Comparison of ENCODE assay signal across 11 cellular contexts in the genomic region with DNA sequence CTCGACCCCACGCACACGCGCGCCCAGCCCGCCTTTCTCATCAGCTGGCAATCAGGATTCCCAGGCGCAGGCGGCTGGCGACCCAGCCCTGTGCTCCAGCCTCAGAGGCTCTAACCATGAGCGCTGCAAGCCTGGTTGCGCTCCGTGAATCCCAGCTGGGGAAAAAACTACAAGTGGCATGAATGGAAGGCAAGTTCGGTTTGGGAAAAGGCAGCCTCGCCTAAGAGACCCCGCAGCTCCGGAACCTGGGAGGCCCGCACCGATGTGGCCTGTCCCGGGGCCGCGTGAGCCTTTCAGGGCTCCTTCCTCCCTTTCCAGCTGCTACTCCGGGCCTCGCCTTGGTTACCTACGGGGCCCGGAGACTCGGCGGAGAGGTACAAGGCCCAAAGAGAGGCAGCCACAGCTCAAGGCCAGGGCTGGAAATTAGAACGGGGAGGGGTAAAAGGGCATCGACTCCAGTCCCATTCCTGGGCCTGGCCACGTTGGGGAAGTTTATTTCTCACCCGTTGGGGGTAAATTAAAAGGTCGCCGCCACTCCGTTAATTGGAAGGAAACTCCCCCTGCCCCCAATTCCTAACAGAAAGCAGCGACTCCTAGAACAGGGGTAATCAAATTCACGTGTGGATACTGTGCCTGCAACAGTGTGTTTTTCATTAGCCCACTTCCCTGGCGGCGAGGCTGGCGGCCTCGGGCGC. TPM values are rescaled to one million over a fixed set of nuclear protein-coding genes. Genes with fewer than 3 reads are reported as not detected.
A peak's percentile ranks its signal among the peaks of the same experiment; 100 is the strongest.
DNase-seq lines count a peak whose midpoint lies in the region; ATAC-seq, FAIRE-seq and TF ChIP-seq lines count a peak whose summit lies in the region.
"Had no signal": no experiment of that assay in that cellular context is flagged by ENCODE, and none has a peak within 500 bp of the region (broad histone marks: within the 10 kb centered on the region; RNA-seq: fewer than 3 reads in every experiment).

No MANE protein-coding gene starts in this region.

- no peaks in the 10 kb centered on the region for H3K9me1 ChIP-seq in keratinocyte (ENCODE audit: control insufficient read depth, extremely low read depth, insufficient read depth, low read length)

- dilution Hi-C loops in keratinocyte (cut with MboI; ENCODE audit: extremely low pct_ligation_motif_present, low sequenced_read_pairs), result no loop called here

- peaks cover 16% of the 10 kb centered on the region for H3K4me1 Mint-ChIP-seq in T-helper 17 cell
- H3K4me1 Mint-ChIP-seq in stimulated activated effector memory CD8-positive, alpha-beta T cell treated with anti-CD3 and anti-CD28 coated beads, Interleukin-12 subunit alpha, Interleukin-12 subunit beta, amount 100 ng/mL, for 72 hours, result peaks cover 37% of the 10 kb centered on the region

- no peaks in the 10 kb centered on the region for H4K20me1 ChIP-seq in keratinocyte (ENCODE audit: control insufficient read depth, extremely low read depth, insufficient read depth, low read length)

- no peaks in the 10 kb centered on the region for H3K27me3 ChIP-seq in keratinocyte (ENCODE audit: control insufficient read depth, extremely low read depth, insufficient read depth, low read length)

- peaks cover 2% of the 10 kb centered on the region for H3K36me3 Mint-ChIP-seq in T-helper 17 cell (ENCODE audit: low read depth)
- H3K36me3 Mint-ChIP-seq in stimulated activated effector memory CD8-positive, alpha-beta T cell treated with anti-CD3 and anti-CD28 coated beads, Interleukin-12 subunit alpha, Interleukin-12 subunit beta, amount 100 ng/mL, for 72 hours, result peaks cover 6% of the 10 kb centered on the region
- H3K36me3 Mint-ChIP-seq: T-cell had no signal

- TF ChIP-seq CTCF in keratinocyte (optimal IDR thresholded peaks at IDR 0.05 in 1 of 3, IDR thresholded peaks at IDR 0.05 in 1 of 3, conservative IDR thresholded peaks at IDR 0.05 in 1 of 3; ENCODE audit: extremely low read depth in 1 of 3, insufficient read depth in 2 of 3, low read length in 3 of 3) (no peak), D721Med (IDR thresholded peaks at IDR 0.05; ENCODE audit: insufficient read depth, missing control alignments) (no peak)

- H3K4me3 Mint-ChIP-seq in T-helper 17 cell, result peak overlapping the region; percentile 74
- H3K4me3 Mint-ChIP-seq in stimulated activated effector memory CD8-positive, alpha-beta T cell treated with anti-CD3 and anti-CD28 coated beads, Interleukin-12 subunit alpha, Interleukin-12 subunit beta, amount 100 ng/mL, for 72 hours, result peak overlapping the region; percentile 42

- H3K9me3 Mint-ChIP-seq in stimulated activated effector memory CD8-positive, alpha-beta T cell treated with anti-CD3 and anti-CD28 coated beads, Interleukin-12 subunit alpha, Interleukin-12 subunit beta, amount 100 ng/mL, for 72 hours, result no peaks in the 10 kb centered on the region
- H3K9me3 Mint-ChIP-seq: T-cell had no signal

- FAIRE-seq in keratinocyte (lab: Jason Lieb, UNC) (no peak), D721Med (lab: Jason Lieb, UNC) (no peak)

- ATAC-seq in T-helper 17 cell (no peak), HG03159 (IDR thresholded peaks at IDR 0.05; ENCODE audit: unreplicated experiment) (no peak)
- no peak for ATAC-seq in stimulated activated effector memory CD8-positive, alpha-beta T cell treated with anti-CD3 and anti-CD28 coated beads, Interleukin-12 subunit alpha, Interleukin-12 subunit beta, amount 100 ng/mL, for 72 hours
- ATAC-seq: body of pancreas, T-cell had no signal

- DNase-seq in activated CD4-positive, CD25-positive, alpha-beta regulatory T cell treated with anti-CD3 and anti-CD28 coated beads, Interleukin-2, amount 50 U/mL, for 72 hours, result peak; percentile 31
- no peak for DNase-seq in activated CD4-positive, CD25-positive, alpha-beta regulatory T cell (lab: John Stamatoyannopoulos, UW)
- DNase-seq in T-helper 17 cell (no peak), keratinocyte (ENCODE audit: low read depth, low spot score) (no peak), D721Med (ENCODE audit: insufficient read length, low spot score) (no peak)
- no peak for DNase-seq in stimulated activated effector memory CD8-positive, alpha-beta T cell treated with anti-CD3 and anti-CD28 coated beads, Interleukin-12 subunit alpha, Interleukin-12 subunit beta, amount 100 ng/mL, for 72 hours (ENCODE audit: low spot score in 2 of 2)
- DNase-seq in activated effector memory CD4-positive, alpha-beta T cell treated with Interleukin-2 at 50 U/mL for 16 hours, result no peak
- DNase-seq: body of pancreas, NCI-H1417, T-cell had no signal

- peak overlapping the region; percentile 83 for H3K9ac ChIP-seq in keratinocyte (ENCODE audit: control insufficient read depth, extremely low read depth, insufficient read depth, low read length)

- peaks cover 23% of the 10 kb centered on the region for H3K4me1 ChIP-seq in keratinocyte (ENCODE audit: control insufficient read depth, extremely low read depth, insufficient read depth, low read length)

- H3K9me3 ChIP-seq in T-helper 17 cell (ENCODE audit: control insufficient read depth, low read length, poor library complexity, severe bottlenecking) (no peaks in the 10 kb centered on the region), keratinocyte (ENCODE audit: control insufficient read depth, low read depth, low read length) (no peaks in the 10 kb centered on the region)
- H3K9me3 ChIP-seq: body of pancreas had no signal

- no peak overlapping the region for H2AFZ ChIP-seq in keratinocyte (ENCODE audit: control insufficient read depth, low read length)

- peaks cover 4 to 10% of the 10 kb centered on the region in 2 experiments for H3K36me3 ChIP-seq in keratinocyte (ENCODE audit: control insufficient read depth in 2 of 2, extremely low read depth in 1 of 2, insufficient read depth in 2 of 2, low read length in 2 of 2)

- peak overlapping the region; percentile 93 for H3K27ac Mint-ChIP-seq in T-helper 17 cell
- peak overlapping the region; percentile 30 for H3K27ac Mint-ChIP-seq in stimulated activated effector memory CD8-positive, alpha-beta T cell treated with anti-CD3 and anti-CD28 coated beads, Interleukin-12 subunit alpha, Interleukin-12 subunit beta, amount 100 ng/mL, for 72 hours

- H3K79me2 ChIP-seq in keratinocyte (ENCODE audit: control insufficient read depth, insufficient read depth, low read length), result peaks cover 93% of the 10 kb centered on the region

- H3K4me2 ChIP-seq in keratinocyte (ENCODE audit: control insufficient read depth, extremely low read depth, insufficient read depth, low read depth, low read length), result peak overlapping the region; percentile 98

- peak overlapping the region; percentile 78 to 94 (median 84) for H3K4me3 ChIP-seq in keratinocyte (ENCODE audit: control insufficient read depth in 2 of 3, extremely low read depth in 1 of 3, insufficient read depth in 2 of 3, low read depth in 1 of 3, low read length in 3 of 3)
- H3K4me3 ChIP-seq: body of pancreas had no signal

- peaks cover 79% of the 10 kb centered on the region for H3K27me3 Mint-ChIP-seq in T-helper 17 cell

- peak overlapping the region; percentile 87 for H3K27ac ChIP-seq in keratinocyte (ENCODE audit: control insufficient read depth, insufficient read depth, low read length)
- H3K27ac ChIP-seq: body of pancreas had no signal

RNA-seq across cellular contexts. Expression of a gene that starts 1.3 kb away (rescaled TPM):
- not detected for total RNA-seq in T-helper 17 cell
- 9.0 to 40.5 TPM (median 28.1 TPM) in 3 replicates for polyA plus RNA-seq in keratinocyte
- polyA plus RNA-seq in keratinocyte (2011; ENCODE audit: low read depth), result 76.1 TPM
- polyA plus RNA-seq in keratinocyte (2011; cell fraction: cytosol; rRNA removed), result 20.4 and 23.2 TPM in 2 replicates
- 22.3 and 31.4 TPM in 2 replicates for polyA plus RNA-seq in keratinocyte (2011; cell fraction: nucleus; rRNA removed)
- 21.1 and 27.0 TPM in 2 replicates for polyA plus RNA-seq in keratinocyte (2012; ENCODE audit: low replicate concordance)
- polyA minus RNA-seq in keratinocyte, result 1.5 to 5.7 TPM (median 4.0 TPM) in 3 replicates
- 9.4 TPM for polyA minus RNA-seq in keratinocyte (2011; cell fraction: cytosol; rRNA and poly(A)+ RNA removed)
- polyA minus RNA-seq in keratinocyte (2011; cell fraction: nucleus; rRNA and poly(A)+ RNA removed), result 2.2 and 3.8 TPM in 2 replicates
- total RNA-seq: body of pancreas had no signal

RNA-seq across cellular contexts. Expression of a gene that starts 7.5 kb away (rescaled TPM):
- total RNA-seq in T-helper 17 cell, result not detected
- 1.6 to 4.5 TPM (median 2.4 TPM) in 3 replicates for polyA plus RNA-seq in keratinocyte
- polyA plus RNA-seq in keratinocyte (2011; ENCODE audit: low read depth), result 0.40 TPM
- 2.0 and 2.2 TPM in 2 replicates for polyA plus RNA-seq in keratinocyte (2011; cell fraction: cytosol; rRNA removed)
- polyA plus RNA-seq in keratinocyte (2011; cell fraction: nucleus; rRNA removed), result 2.0 and 2.1 TPM in 2 replicates
- 2.5 and 9.5 TPM in 2 replicates for polyA plus RNA-seq in keratinocyte (2012; ENCODE audit: low replicate concordance)
- 1.9 to 5.1 TPM (median 3.0 TPM) in 3 replicates for polyA minus RNA-seq in keratinocyte
- not detected for polyA minus RNA-seq in keratinocyte (2011; cell fraction: cytosol; rRNA and poly(A)+ RNA removed)
- polyA minus RNA-seq in keratinocyte (2011; cell fraction: nucleus; rRNA and poly(A)+ RNA removed), result 0.47 and 0.84 TPM in 2 replicates

RNA-seq across cellular contexts. Expression of a gene that starts 10.1 kb away (rescaled TPM):
- total RNA-seq in T-helper 17 cell, result not detected
- 3.8 to 13.5 TPM (median 8.1 TPM) in 3 replicates for polyA plus RNA-seq in keratinocyte
- polyA plus RNA-seq in keratinocyte (2011; ENCODE audit: low read depth), result 4.9 TPM
- 7.4 and 9.8 TPM in 2 replicates for polyA plus RNA-seq in keratinocyte (2011; cell fraction: cytosol; rRNA removed)
- 5.2 and 6.0 TPM in 2 replicates for polyA plus RNA-seq in keratinocyte (2011; cell fraction: nucleus; rRNA removed)
- 3.9 and 14.3 TPM in 2 replicates for polyA plus RNA-seq in keratinocyte (2012; ENCODE audit: low replicate concordance)
- polyA minus RNA-seq in keratinocyte, result 4.5 to 4.9 TPM (median 4.8 TPM) in 3 replicates
- polyA minus RNA-seq in keratinocyte (2011; cell fraction: cytosol; rRNA and poly(A)+ RNA removed), result 11.9 TPM
- 2.0 and 2.3 TPM in 2 replicates for polyA minus RNA-seq in keratinocyte (2011; cell fraction: nucleus; rRNA and poly(A)+ RNA removed)

RNA-seq across cellular contexts. Expression of a gene that starts 14.2 kb away (rescaled TPM):
- total RNA-seq in T-helper 17 cell, result not detected
- polyA plus RNA-seq in keratinocyte, result 0.17 to 0.84 TPM (median 0.58 TPM) in 3 replicates
- polyA plus RNA-seq in keratinocyte (2011; ENCODE audit: low read depth), result 0.87 TPM
- 0.55 and 0.95 TPM in 2 replicates for polyA plus RNA-seq in keratinocyte (2011; cell fraction: cytosol; rRNA removed)
- polyA plus RNA-seq in keratinocyte (2011; cell fraction: nucleus; rRNA removed), result 1.2 and 2.0 TPM in 2 replicates
- polyA plus RNA-seq in keratinocyte (2012; ENCODE audit: low replicate concordance), result 1.1 and 3.2 TPM in 2 replicates
- polyA minus RNA-seq in keratinocyte, result 0.22 to 1.2 TPM in 2 of 3 replicates, not detected in the other
- 1.9 TPM for polyA minus RNA-seq in keratinocyte (2011; cell fraction: cytosol; rRNA and poly(A)+ RNA removed)
- 0.54 and 1.2 TPM in 2 replicates for polyA minus RNA-seq in keratinocyte (2011; cell fraction: nucleus; rRNA and poly(A)+ RNA removed)

RNA-seq across cellular contexts. Expression of a gene that starts 18.4 kb away (rescaled TPM):
- total RNA-seq in T-helper 17 cell, result not detected
- 0.07 to 0.18 TPM (median 0.14 TPM) in 3 replicates for polyA plus RNA-seq in keratinocyte
- not detected for polyA plus RNA-seq in keratinocyte (2011; ENCODE audit: low read depth)
- 0.17 and 0.19 TPM in 2 replicates for polyA plus RNA-seq in keratinocyte (2011; cell fraction: cytosol; rRNA removed)
- 0.13 TPM in 2 replicates for polyA plus RNA-seq in keratinocyte (2011; cell fraction: nucleus; rRNA removed)
- polyA plus RNA-seq in keratinocyte (2012; ENCODE audit: low replicate concordance), result 0.16 and 0.27 TPM in 2 replicates
- polyA minus RNA-seq in keratinocyte, result not detected in 3 replicates
- not detected for polyA minus RNA-seq in keratinocyte (2011; cell fraction: cytosol; rRNA and poly(A)+ RNA removed)
- not detected in 2 replicates for polyA minus RNA-seq in keratinocyte (2011; cell fraction: nucleus; rRNA and poly(A)+ RNA removed)
- total RNA-seq: body of pancreas, T-cell had no signal
